Comparison of ENCODE assay signal across 36 cellular contexts in the genomic region with DNA sequence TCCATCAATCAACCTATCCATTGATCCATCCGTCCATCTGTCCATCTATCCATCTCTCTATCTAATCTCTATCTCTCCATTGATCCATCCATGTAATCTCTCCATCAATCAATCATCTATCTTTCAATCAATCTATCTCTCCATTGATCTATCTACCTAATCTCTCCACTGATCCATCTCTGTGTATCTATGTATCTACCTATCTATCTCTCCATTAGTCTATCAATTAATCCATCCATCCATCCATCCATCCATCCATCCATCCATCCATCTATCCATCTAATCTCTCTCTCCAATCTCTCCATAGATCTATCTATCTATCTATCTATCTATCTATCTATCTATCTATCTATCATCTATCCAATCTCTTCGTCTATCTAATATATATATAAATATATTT. TPM values are rescaled to one million over a fixed set of nuclear protein-coding genes. Genes with fewer than 3 reads are reported as not detected.
"Had no signal": no experiment of that assay in that cellular context is flagged by ENCODE, and none has a peak within 500 bp of the region (broad histone marks: within the 10 kb centered on the region; RNA-seq: fewer than 3 reads in every experiment).

No MANE protein-coding gene starts in this region.

- H3K4me1 ChIP-seq: adrenal gland, ascending aorta, body of pancreas, breast epithelium had no signal

- H3K27ac ChIP-seq: adrenal gland, ascending aorta, body of pancreas, brain microvascular endothelial cell, breast epithelium, cardiac muscle cell had no signal

- H3K4me3 ChIP-seq: adrenal gland, ascending aorta, body of pancreas, breast epithelium, cardiac muscle cell had no signal

- H3K9me3 ChIP-seq: adrenal gland, ascending aorta, body of pancreas, breast epithelium had no signal

- FAIRE-seq: astrocyte, bronchial epithelial cell had no signal

- H3K36me3 ChIP-seq: adrenal gland, ascending aorta, brain microvascular endothelial cell, breast epithelium, cardiac muscle cell had no signal

- H3K27me3 ChIP-seq: ascending aorta, brain microvascular endothelial cell, cardiac muscle cell had no signal

- ATAC-seq: activated naive CD4-positive, alpha-beta T cell treated with anti-CD3 and anti-CD28 coated beads, Interleukin-2, amount 50 U/mL, for 72 hours; activated naive CD8-positive, alpha-beta T cell treated with anti-CD3 and anti-CD28 coated beads, Interleukin-2, amount 50 U/mL, for 24 hours; activated T-cell treated with anti-CD3 and anti-CD28 coated beads, Interleukin-2, amount 50 U/mL, for 4 hours; activated T-cell treated with anti-CD3 and anti-CD28 coated beads, Interleukin-2, amount 50 U/mL, for 72 hours; activated T-helper 17 cell treated with anti-CD3 and anti-CD28 coated beads, Interleukin-2, amount 50 U/mL, for 72 hours; body of pancreas had no signal

- DNase-seq: activated effector memory CD4-positive, alpha-beta T cell treated with Interleukin-2 at 50 U/mL for 16 hours; activated gamma-delta T cell; activated gamma-delta T cell treated with Interleukin-2 at 50 U/mL for 16 hours; activated naive CD4-positive, alpha-beta T cell; activated naive CD4-positive, alpha-beta T cell treated with anti-CD3 and anti-CD28 coated beads for 36 hours; activated naive CD4-positive, alpha-beta T cell treated with anti-CD3 and anti-CD28 coated beads, Interleukin-2, amount 10 ng/mL, durations not matched to agents 7 days and 5 days; activated naive CD4-positive, alpha-beta T cell treated with anti-CD3 and anti-CD28 coated beads, Interleukin-2, amount 50 U/mL, for 16 hours; activated naive CD4-positive, alpha-beta T cell treated with Interleukin-2 at 50 U/mL for 16 hours; activated naive CD8-positive, alpha-beta T cell treated with anti-CD3 and anti-CD28 coated beads for 36 hours; activated naive CD8-positive, alpha-beta T cell treated with anti-CD3 and anti-CD28 coated beads, Interleukin-2, amount 10 ng/mL, durations not matched to agents 7 days and 5 days; activated naive CD8-positive, alpha-beta T cell treated with anti-CD3 and anti-CD28 coated beads, Interleukin-2, amount 50 U/mL, for 24 hours; activated T-cell treated with anti-CD3 and anti-CD28 coated beads, Interleukin-2, amount 50 U/mL, for 24 hours; activated T-cell treated with anti-CD3 and anti-CD28 coated beads, Interleukin-2, amount 50 U/mL, for 4 hours; activated T-cell treated with anti-CD3 and anti-CD28 coated beads, Interleukin-2, amount 50 U/mL, for 48 hours; activated T-cell treated with anti-CD3 and anti-CD28 coated beads, Interleukin-2, amount 50 U/mL, for 72 hours; adrenal gland; amniotic stem cell; amygdala; anterior cingulate cortex; aorta; body of pancreas; brain microvascular endothelial cell; caudate nucleus; central memory CD4-positive, alpha-beta T cell; cerebellar nuclear complex had no signal

RNA-seq across cellular contexts. Expression of gene RNF222, which starts 3.5 kb away (rescaled TPM):
- total RNA-seq: activated T-helper 1 cell treated with anti-CD3 and anti-CD28 coated beads, Interleukin-12 subunit alpha, Interleukin-12 subunit beta, Interleukin-2, Interleukin-4 antibody, amounts not matched to agents 30 ng/mL and 10 ng/mL and 1 ng/mL, durations not matched to agents 14 hours and 24 hours and 36 hours; activated T-helper 2 cell treated with anti-CD3 and anti-CD28 coated beads, Interferon-gamma antibody, Interleukin-2, Interleukin-4, amounts not matched to agents 10 μg/mL and 5 μg/mL and 100 μg/mL, durations not matched to agents 14 hours and 24 hours and 36 hours; adrenal gland; aorta; ascending aorta; astrocyte; body of pancreas; breast epithelium; cardiac muscle cell; cardiac septum; chondrocyte had no signal
- polyA plus RNA-seq: adrenal gland, aorta had no signal
